In the genomic region with DNA sequence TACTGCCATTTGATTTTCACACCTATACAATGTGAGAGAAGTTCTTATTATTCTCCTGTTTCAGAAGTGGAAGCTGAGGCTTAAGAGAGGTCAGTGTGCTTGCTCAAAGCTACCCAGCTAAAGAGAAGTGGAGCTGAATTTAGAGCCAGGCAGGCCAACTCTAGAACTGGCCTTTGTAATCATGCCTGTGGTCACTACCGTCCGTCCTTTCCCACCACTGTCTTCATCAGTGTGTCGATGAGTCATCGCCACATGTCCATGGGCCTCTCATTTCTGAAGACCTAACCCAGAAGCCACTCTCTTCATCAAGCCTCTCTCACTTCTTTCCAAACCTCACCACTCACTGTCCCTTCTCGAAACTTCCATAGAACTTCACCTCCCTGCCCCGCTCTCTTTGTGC, we compare ENCODE assay signal across 17 cellular contexts.
DNase-seq lines count a peak whose midpoint lies in the region; ATAC-seq, FAIRE-seq and TF ChIP-seq lines count a peak whose summit lies in the region.
"Had no signal": no experiment of that assay in that cellular context is flagged by ENCODE, and none has a peak within 500 bp of the region (broad histone marks: within the 10 kb centered on the region; RNA-seq: fewer than 3 reads in every experiment).

No MANE protein-coding gene starts in this region.

- H3K9me1 ChIP-seq in K562 (ENCODE audit: control insufficient read depth, insufficient read depth, low read length): no peaks in the 10 kb centered on the region

- POLR2A ChIA-PET in K562 (lab: Yijun Ruan, JAX): no interaction called here

- no peaks in the 10 kb centered on the region for H4K20me1 ChIP-seq in K562 (replicated peaks; ENCODE audit: control insufficient read depth, insufficient read depth, low read length)

- H3K27me3 Mint-ChIP-seq in activated naive CD4-positive, alpha-beta T cell treated with anti-CD3 and anti-CD28 coated beads for 36 hours (ENCODE audit: low read depth): peaks cover 25% of the 10 kb centered on the region
- H3K27me3 Mint-ChIP-seq: progenitor cell of endocrine pancreas had no signal

- intact Hi-C loops in K562 (cut with micrococcal nuclease): no loop called here
- intact Hi-C loops in mucosa of descending colon (cut with DNase I, micrococcal nuclease): no loop called here
- intact Hi-C loops in activated naive CD4-positive, alpha-beta T cell treated with anti-CD3 and anti-CD28 coated beads for 36 hours (cut with micrococcal nuclease): no loop called here

- no peaks in the 10 kb centered on the region for H3K36me3 Mint-ChIP-seq in activated naive CD4-positive, alpha-beta T cell treated with anti-CD3 and anti-CD28 coated beads for 36 hours (ENCODE audit: low read depth)

- no peak overlapping the region for H3K27ac ChIP-seq in K562 (ENCODE audit: extremely low read depth, low read depth, low read length)
- no peak overlapping the region for H3K27ac ChIP-seq in tibial nerve
- H3K27ac ChIP-seq: VCaP had no signal

- no peak overlapping the region for H3K4me3 Mint-ChIP-seq in activated naive CD4-positive, alpha-beta T cell treated with anti-CD3 and anti-CD28 coated beads for 36 hours
- H3K4me3 Mint-ChIP-seq: activated naive CD8-positive, alpha-beta T cell treated with anti-CD3 and anti-CD28 coated beads, Interleukin-2, amount 50 U/mL, for 24 hours; CD4-positive, alpha-beta T cell had no signal

- no peak for TF ChIP-seq CTCF in K562 (IDR thresholded peaks at IDR 0.05 in 2 of 3, conservative IDR thresholded peaks at IDR 0.05 in 1 of 3; ENCODE audit: insufficient read depth in 2 of 3, low read depth in 1 of 3, low read length in 3 of 3)
- TF ChIP-seq CTCF in mucosa of descending colon (IDR thresholded peaks at IDR 0.05): no peak
- TF ChIP-seq CTCF in tibial nerve (IDR thresholded peaks at IDR 0.05): no peak

- peak; percentile 16 for DNase-seq in COLO829 (ENCODE audit: low spot score)
- DNase-seq in LHCN-M2 (ENCODE audit: low read depth): peak; percentile 96
- peak in 2 of 4 experiments; percentile 13 to 16 for DNase-seq in K562 (ENCODE audit: extremely low read depth in 1 of 4, low spot score in 3 of 4)
- DNase-seq in mucosa of descending colon: no peak
- DNase-seq in NCI-H1105 (lab: John Stamatoyannopoulos, UW): no peak
- DNase-seq in activated naive CD4-positive, alpha-beta T cell treated with anti-CD3 and anti-CD28 coated beads for 36 hours: no peak
- no peak for DNase-seq in COLO668 (lab: John Stamatoyannopoulos, UW; ENCODE audit: unreplicated experiment)
- DNase-seq in tibial nerve (ENCODE audit: low spot score in 2 of 2): no peak
- DNase-seq: activated naive CD8-positive, alpha-beta T cell treated with anti-CD3 and anti-CD28 coated beads, Interleukin-2, amount 50 U/mL, for 24 hours; CD4-positive, alpha-beta T cell; effector CD4-positive, alpha-beta T cell; hippocampal formation; NCI-H510A; SHP77; stomach had no signal

- no peak overlapping the region for H3K4me2 ChIP-seq in K562 (ENCODE audit: insufficient read depth, low read length)

- H3K4me1 ChIP-seq in K562 (replicated peaks in 1 of 2; ENCODE audit: control insufficient read depth in 2 of 2, insufficient read depth in 2 of 2, low read length in 2 of 2): no peaks in the 10 kb centered on the region
- H3K4me1 ChIP-seq in mucosa of descending colon (ENCODE audit: low read depth): no peaks in the 10 kb centered on the region
- H3K4me1 ChIP-seq in tibial nerve: peaks cover 0 to 20% (median 8%) of the 10 kb centered on the region in 4 donors

- H3K27ac Mint-ChIP-seq in activated naive CD4-positive, alpha-beta T cell treated with anti-CD3 and anti-CD28 coated beads for 36 hours: no peak overlapping the region
- H3K27ac Mint-ChIP-seq: activated naive CD8-positive, alpha-beta T cell treated with anti-CD3 and anti-CD28 coated beads, Interleukin-2, amount 50 U/mL, for 24 hours; CD4-positive, alpha-beta T cell; progenitor cell of endocrine pancreas had no signal

- H3K4me1 Mint-ChIP-seq in activated naive CD4-positive, alpha-beta T cell treated with anti-CD3 and anti-CD28 coated beads for 36 hours (ENCODE audit: low read depth): peaks cover 3% of the 10 kb centered on the region

- TF ChIP-seq RAD21 in K562 (CRISPR knock-in tag; conservative IDR thresholded peaks at IDR 0.05 in 1 of 2, IDR thresholded peaks at IDR 0.05 in 1 of 2): no peak

- H3K4me3 ChIP-seq in K562 (no peak overlapping the region), mucosa of descending colon (no peak overlapping the region), tibial nerve (no peak overlapping the region)
- H3K4me3 ChIP-seq: stomach had no signal

- no peaks in the 10 kb centered on the region for H3K9me3 Mint-ChIP-seq in activated naive CD4-positive, alpha-beta T cell treated with anti-CD3 and anti-CD28 coated beads for 36 hours
- H3K9me3 Mint-ChIP-seq: activated naive CD8-positive, alpha-beta T cell treated with anti-CD3 and anti-CD28 coated beads, Interleukin-2, amount 50 U/mL, for 24 hours; CD4-positive, alpha-beta T cell had no signal

- H3K9me3 ChIP-seq in K562 (replicated peaks; ENCODE audit: control insufficient read depth, insufficient read depth, low read depth, low read length): no peaks in the 10 kb centered on the region
- H3K9me3 ChIP-seq in mucosa of descending colon: no peaks in the 10 kb centered on the region
- no peaks in the 10 kb centered on the region for H3K9me3 ChIP-seq in tibial nerve
- H3K9me3 ChIP-seq: stomach had no signal

- peaks cover 0 to 8% of the 10 kb centered on the region in 2 experiments; a peak in 3 of 5 replicates for H3K27me3 ChIP-seq in K562 (ENCODE audit: control insufficient read depth in 2 of 2, insufficient read depth in 2 of 2, low read length in 2 of 2)
- no peaks in the 10 kb centered on the region for H3K27me3 ChIP-seq in tibial nerve
- H3K27me3 ChIP-seq: stomach had no signal

- no peaks in the 10 kb centered on the region for H3K79me2 ChIP-seq in K562 (ENCODE audit: control insufficient read depth, insufficient read depth, low read length)

- no peak overlapping the region for H2AFZ ChIP-seq in K562 (ENCODE audit: low read depth, low read length)

- in situ Hi-C loops in K562 (cut with MboI): no loop called here

- no peak overlapping the region for H3K9ac ChIP-seq in K562 (ENCODE audit: insufficient read depth in 1 of 2, low read depth in 2 of 2, low read length in 2 of 2)

- ATAC-seq in K562 (peak; percentile 36; the same call in 1 of the 3 replicates), mucosa of descending colon (peak; percentile 29)
- ATAC-seq: activated naive CD8-positive, alpha-beta T cell treated with anti-CD3 and anti-CD28 coated beads, Interleukin-2, amount 50 U/mL, for 24 hours had no signal

- no TSS peak for BruUV-seq in K562 (replicated peaks; lab: Mats Ljungman, UMichigan)

- WGBS in K562 (ENCODE audit: insufficient coverage, low coverage, missing lambda C conversion rate): under 1% methylated on average over 6 of the region's 6 CpGs
- WGBS in tibial nerve, 2 donors: 88 to 89% methylated on average over 6 of the region's 6 CpGs

- CTCF ChIA-PET in K562 (lab: Yijun Ruan, JAX; ENCODE audit: low intra/inter-chr PET ratio): interaction anchor here (0.6 kb wide), 1 partner anchor 56 kb away, joined by 3 read pairs; no protein-coding TSS in a partner anchor
- CTCF ChIA-PET in activated naive CD4-positive, alpha-beta T cell treated with anti-CD3 and anti-CD28 coated beads for 36 hours (lab: Charles Lee): interaction anchor here (0.6 kb wide), 1 partner anchor 1800 kb away, joined by 3 read pairs; no protein-coding TSS in a partner anchor

- TF ChIP-seq EP300 in K562 (IDR thresholded peaks at IDR 0.05; ENCODE audit: low read length) (no peak), tibial nerve (IDR thresholded peaks at IDR 0.05) (no peak)

- FAIRE-seq in K562 (lab: Jason Lieb, UNC): no peak

- H3K36me3 ChIP-seq in K562 (ENCODE audit: control insufficient read depth, insufficient read depth, low read length): no peaks in the 10 kb centered on the region
- H3K36me3 ChIP-seq in mucosa of descending colon (ENCODE audit: low read depth): no peaks in the 10 kb centered on the region
- H3K36me3 ChIP-seq in tibial nerve: peaks cover 0 to under 1% (median 0%) of the 10 kb centered on the region in 3 donors
- H3K36me3 ChIP-seq: stomach had no signal

- no peak for TF ChIP-seq POLR2A in K562 (conservative IDR thresholded peaks at IDR 0.05)
- TF ChIP-seq POLR2A in tibial nerve (IDR thresholded peaks at IDR 0.05): no peak

TF ChIP-seq in K562, 482 proteins besides CTCF, POLR2A, EP300 and RAD21 (continues in another document):
- TF ChIP-seq MIER1 (IDR thresholded peaks at IDR 0.05; ENCODE audit: low read depth) (no peak), JUN (IDR thresholded peaks at IDR 0.05; ENCODE audit: borderline replicate concordance, low read depth, low read length) (peak; percentile 84), JUN (CRISPR knock-in tag; IDR thresholded peaks at IDR 0.05; ENCODE audit: borderline replicate concordance) (no peak), STAG1 (CRISPR knock-in tag; IDR thresholded peaks at IDR 0.05; ENCODE audit: borderline replicate concordance) (no peak), JUND (IDR thresholded peaks at IDR 0.05; ENCODE audit: borderline replicate concordance, low read depth, low read length) (peak; percentile 90), JUND (tag; IDR thresholded peaks at IDR 0.05; ENCODE audit: borderline replicate concordance, low read depth, low read length) (peak; percentile 89), L3MBTL2 (IDR thresholded peaks at IDR 0.05) (peak; percentile 49; the same call in 1 of the 2 replicates), ZNF324 (CRISPR knock-in tag; IDR thresholded peaks at IDR 0.05) (no peak), CEBPB (tag; IDR thresholded peaks at IDR 0.05) (no peak), ZNF24 (IDR thresholded peaks at IDR 0.05) (no peak), SIN3B (IDR thresholded peaks at IDR 0.05; ENCODE audit: low read depth) (no peak), PTRF (tag; IDR thresholded peaks at IDR 0.05) (no peak)
- TF ChIP-seq, protein P1, sequence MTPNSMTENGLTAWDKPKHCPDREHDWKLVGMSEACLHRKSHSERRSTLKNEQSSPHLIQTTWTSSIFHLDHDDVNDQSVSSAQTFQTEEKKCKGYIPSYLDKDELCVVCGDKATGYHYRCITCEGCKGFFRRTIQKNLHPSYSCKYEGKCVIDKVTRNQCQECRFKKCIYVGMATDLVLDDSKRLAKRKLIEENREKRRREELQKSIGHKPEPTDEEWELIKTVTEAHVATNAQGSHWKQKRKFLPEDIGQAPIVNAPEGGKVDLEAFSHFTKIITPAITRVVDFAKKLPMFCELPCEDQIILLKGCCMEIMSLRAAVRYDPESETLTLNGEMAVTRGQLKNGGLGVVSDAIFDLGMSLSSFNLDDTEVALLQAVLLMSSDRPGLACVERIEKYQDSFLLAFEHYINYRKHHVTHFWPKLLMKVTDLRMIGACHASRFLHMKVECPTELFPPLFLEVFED (CRISPR knock-in tag; conservative IDR thresholded peaks at IDR 0.05): 0 out of 2 replicates have a peak, but pooled peaks have one; percentile 18
- TF ChIP-seq, protein P2, sequence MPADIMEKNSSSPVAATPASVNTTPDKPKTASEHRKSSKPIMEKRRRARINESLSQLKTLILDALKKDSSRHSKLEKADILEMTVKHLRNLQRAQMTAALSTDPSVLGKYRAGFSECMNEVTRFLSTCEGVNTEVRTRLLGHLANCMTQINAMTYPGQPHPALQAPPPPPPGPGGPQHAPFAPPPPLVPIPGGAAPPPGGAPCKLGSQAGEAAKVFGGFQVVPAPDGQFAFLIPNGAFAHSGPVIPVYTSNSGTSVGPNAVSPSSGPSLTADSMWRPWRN (IDR thresholded peaks at IDR 0.05; ENCODE audit: low read depth): no peak

Comparison
In these comparisons a context has a peak if more than half of its experiments do, and no peak if none do; other contexts are left out.
1. DNase-seq: peak in COLO829 (single experiment) and LHCN-M2 (single experiment); none in mucosa of descending colon (0 of 3), NCI-H1105 (single experiment), activated naive CD4-positive, alpha-beta T cell treated with anti-CD3 and anti-CD28 coated beads for 36 hours (single experiment), COLO668 (single experiment) and tibial nerve (0 of 2).